8 cellular contexts compared by ENCODE assay signal in genomic region chr15:68553994-68554715, GRCh38. TPM values are rescaled to one million over a fixed set of nuclear protein-coding genes. Genes with fewer than 3 reads are reported as not detected.
DNase-seq lines count a peak whose midpoint lies in the region; ATAC-seq and TF ChIP-seq lines count a peak whose summit lies in the region.

No MANE protein-coding gene starts in this region.

- H3K36me3 ChIP-seq in Peyer's patch, result no peaks in the 10 kb centered on the region
- no peaks in the 10 kb centered on the region for H3K36me3 ChIP-seq in osteoblast (ENCODE audit: insufficient read depth, low read length)

- H3K4me3 ChIP-seq in Jurkat, Clone E6-1 (ENCODE audit: low read length), result no peak overlapping the region
- H3K4me3 ChIP-seq in Peyer's patch (no peak overlapping the region), fibroblast of the aortic adventitia (ENCODE audit: low read depth, low read length) (no peak overlapping the region), osteoblast (ENCODE audit: insufficient read depth, low read length) (no peak overlapping the region)

- TF ChIP-seq POLR2A in Peyer's patch (IDR thresholded peaks at IDR 0.05), result no peak

- intact Hi-C loops in Calu3 (cut with micrococcal nuclease; ENCODE audit: unreplicated experiment), result loop anchor here (1.0 to 5.0 kb wide), 3 partner anchors 120 to 371 kb away; no protein-coding TSS in a partner anchor

- peaks cover 5% of the 10 kb centered on the region for H3K4me1 Mint-ChIP-seq in Calu3 (ENCODE audit: low read depth, unreplicated experiment)
- H3K4me1 Mint-ChIP-seq in activated T-cell treated with anti-CD3 and anti-CD28 coated beads, Interleukin-2, amount 50 U/mL, for 72 hours (ENCODE audit: low read depth), result peaks cover 7% of the 10 kb centered on the region

- H3K27ac ChIP-seq in Peyer's patch (no peak overlapping the region), osteoblast (ENCODE audit: low read depth, low read length) (no peak overlapping the region)

- CTCF ChIA-PET in Calu3 (lab: Charles Lee), result interaction anchor here (1.0 to 2.0 kb wide), 10 partner anchors 9 to 371 kb away, joined by 3 to 25 read pairs (median 4); no protein-coding TSS in a partner anchor

- DNase-seq in Calu3 (peak; percentile 83), Peyer's patch (peak; percentile 47 to 81 (median 59)), fibroblast of the aortic adventitia (ENCODE audit: low read depth) (peak; percentile 76), osteoblast (ENCODE audit: insufficient read length, low spot score, missing footprints) (no peak), cortex of kidney (lab: John Stamatoyannopoulos, UW) (no peak)
- DNase-seq in Jurkat, Clone E6-1 (ENCODE audit: low read depth, low spot score), result peak; percentile 28
- DNase-seq in activated T-cell treated with anti-CD3 and anti-CD28 coated beads, Interleukin-2, amount 50 U/mL, for 72 hours, result peak; percentile 76 to 77

- peaks cover 0 to 6% (median 0%) of the 10 kb centered on the region in 4 donors for H3K4me1 ChIP-seq in Peyer's patch
- H3K4me1 ChIP-seq in osteoblast (ENCODE audit: insufficient read depth, low read length), result peaks cover 10% of the 10 kb centered on the region

- H3K4me2 ChIP-seq in osteoblast (ENCODE audit: insufficient read depth, low read length), result no peak overlapping the region

- no peaks in the 10 kb centered on the region for H3K9me3 Mint-ChIP-seq in Calu3 (ENCODE audit: low read depth, unreplicated experiment)
- no peaks in the 10 kb centered on the region for H3K9me3 Mint-ChIP-seq in activated T-cell treated with anti-CD3 and anti-CD28 coated beads, Interleukin-2, amount 50 U/mL, for 72 hours

- H3K79me2 ChIP-seq in osteoblast (ENCODE audit: insufficient read depth, low read length), result no peaks in the 10 kb centered on the region

- H3K27me3 ChIP-seq in Peyer's patch, result peaks cover 0 to 5% of the 10 kb centered on the region in 2 donors
- no peaks in the 10 kb centered on the region for H3K27me3 ChIP-seq in osteoblast (ENCODE audit: insufficient read depth, low read length)

- no peaks in the 10 kb centered on the region for H4K20me1 ChIP-seq in osteoblast (ENCODE audit: insufficient read depth, low read length)

- H3K27me3 Mint-ChIP-seq in Calu3 (ENCODE audit: unreplicated experiment), result peaks cover 76% of the 10 kb centered on the region
- peaks cover 62% of the 10 kb centered on the region for H3K27me3 Mint-ChIP-seq in activated T-cell treated with anti-CD3 and anti-CD28 coated beads, Interleukin-2, amount 50 U/mL, for 72 hours (ENCODE audit: low read depth)

- H3K4me3 Mint-ChIP-seq in Calu3 (ENCODE audit: low read depth, unreplicated experiment), result no peak overlapping the region
- no peak overlapping the region for H3K4me3 Mint-ChIP-seq in activated T-cell treated with anti-CD3 and anti-CD28 coated beads, Interleukin-2, amount 50 U/mL, for 72 hours

- ATAC-seq in activated T-cell treated with anti-CD3 and anti-CD28 coated beads, Interleukin-2, amount 50 U/mL, for 72 hours (replicated peaks in 1 of 2), result peak in 1 of 2 donors; percentile 35
- ATAC-seq in HG03520 (IDR thresholded peaks at IDR 0.05; ENCODE audit: unreplicated experiment), result no peak

- no peak overlapping the region for H3K27ac Mint-ChIP-seq in Calu3 (ENCODE audit: unreplicated experiment)
- H3K27ac Mint-ChIP-seq in activated T-cell treated with anti-CD3 and anti-CD28 coated beads, Interleukin-2, amount 50 U/mL, for 72 hours, result no peak overlapping the region

- no peak overlapping the region for H2AFZ ChIP-seq in osteoblast (ENCODE audit: low read length)

- TF ChIP-seq CTCF in Calu3 (IDR thresholded peaks at IDR 0.05; ENCODE audit: unreplicated experiment) (peak; percentile 88), Peyer's patch (IDR thresholded peaks at IDR 0.05) (peak; percentile 38 to 66 (median 58)), fibroblast of the aortic adventitia (IDR thresholded peaks at IDR 0.05; ENCODE audit: insufficient read depth, low read length) (peak; percentile 77), osteoblast (IDR thresholded peaks at IDR 0.05; ENCODE audit: extremely low read depth, low read depth, low read length) (peak; percentile 86)

- no TSS peak for BruUV-seq in Calu3 (replicated peaks; lab: Mats Ljungman, UMichigan)

- H3K36me3 Mint-ChIP-seq in Calu3 (ENCODE audit: insufficient read depth, unreplicated experiment), result peaks cover 2% of the 10 kb centered on the region
- no peaks in the 10 kb centered on the region for H3K36me3 Mint-ChIP-seq in activated T-cell treated with anti-CD3 and anti-CD28 coated beads, Interleukin-2, amount 50 U/mL, for 72 hours (ENCODE audit: insufficient read depth in 2 of 2)

- no peaks in the 10 kb centered on the region for H3K9me3 ChIP-seq in Peyer's patch
- no peaks in the 10 kb centered on the region for H3K9me3 ChIP-seq in osteoblast (ENCODE audit: low read depth, low read length)

RNA-seq across cellular contexts. Expression of gene CORO2B, which starts 24.6 kb away (rescaled TPM):
- total RNA-seq in Calu3 (2022), result 0.14 and 0.15 TPM in 2 replicates
- not detected for polyA plus RNA-seq in Jurkat, Clone E6-1 (2012; ENCODE audit: insufficient read depth, insufficient read length)
- 1 to 10 TPM in 3 of 4 donors, under 1 TPM in 1; 0.70 to 9.1 (median 1.7) TPM for total RNA-seq in Peyer's patch
- under 1 TPM in 1 of 2 donors, not detected in 1; 0.07 TPM for total RNA-seq in activated T-cell treated with anti-CD3 and anti-CD28 coated beads, Interleukin-2, amount 50 U/mL, for 72 hours
- total RNA-seq in fibroblast of the aortic adventitia (ENCODE audit: low replicate concordance), result 8.1 and 23.3 TPM in 2 replicates
- total RNA-seq in osteoblast, result 10.5 and 14.1 TPM in 2 replicates

Comparison
In these comparisons a context has a peak if more than half of its experiments do, and no peak if none do; other contexts are left out.
1. DNase-seq: peak in Calu3 (single experiment), Jurkat, Clone E6-1 (single experiment), Peyer's patch (3 of 3), activated T-cell treated with anti-CD3 and anti-CD28 coated beads, Interleukin-2, amount 50 U/mL, for 72 hours (2 of 2) and fibroblast of the aortic adventitia (single experiment); none in osteoblast (single experiment) and cortex of kidney (single experiment).
2. Peak in every context shown above with its lines, with median percentiles within 50 percentile points of each other: CTCF ChIP-seq.